In the genomic region with DNA sequence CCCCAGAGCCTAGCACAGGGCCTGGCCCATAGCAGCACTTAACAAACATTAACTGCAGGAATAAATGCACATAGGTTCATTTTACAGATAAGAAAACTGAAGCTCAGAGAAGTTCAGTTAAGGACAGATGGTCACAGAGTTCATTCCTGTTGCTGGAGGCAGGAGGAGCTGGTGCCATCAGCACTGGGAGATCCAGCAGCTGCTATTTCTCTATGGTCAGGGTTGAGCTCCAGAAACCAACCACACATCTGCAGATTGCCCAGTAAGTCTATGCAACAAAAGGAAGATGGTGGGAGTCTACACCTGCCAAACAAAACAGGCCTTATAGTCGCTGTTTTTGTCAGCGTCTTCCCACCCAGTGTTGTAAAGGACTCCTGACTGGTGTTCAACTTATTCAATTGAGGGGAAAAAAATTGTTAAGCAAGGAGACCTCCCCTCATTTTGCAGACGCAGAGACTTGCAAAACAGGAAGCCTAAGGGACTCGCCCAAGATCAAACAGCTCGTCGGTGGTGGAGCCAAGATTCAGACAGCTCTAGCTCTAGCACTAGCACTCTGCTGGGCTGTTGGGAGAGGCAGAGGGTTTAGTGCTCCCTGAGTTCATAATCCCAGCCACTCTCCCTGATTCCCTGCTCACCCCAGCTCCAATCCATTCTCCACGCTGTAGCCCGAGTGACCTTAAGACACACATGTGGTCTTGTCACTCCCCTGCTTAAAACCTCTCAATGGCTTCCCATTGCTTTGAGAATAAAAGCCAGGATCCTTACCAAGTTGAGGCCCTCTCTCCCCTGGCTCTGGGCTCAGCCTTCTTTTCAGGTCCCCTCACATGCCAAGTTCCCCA, we compare ENCODE assay signal across 24 cellular contexts. TPM values are rescaled to one million over a fixed set of nuclear protein-coding genes. Genes with fewer than 3 reads are reported as not detected.
DNase-seq lines count a peak whose midpoint lies in the region; ATAC-seq and TF ChIP-seq lines count a peak whose summit lies in the region.
"Had no signal": no experiment of that assay in that cellular context is flagged by ENCODE, and none has a peak within 500 bp of the region (broad histone marks: within the 10 kb centered on the region; RNA-seq: fewer than 3 reads in every experiment).

No MANE protein-coding gene starts in this region.

- no peak overlapping the region for H3K4me2 ChIP-seq in DND-41 (ENCODE audit: insufficient read depth, low read length)
- no peak overlapping the region for H3K4me2 ChIP-seq in SK-N-SH

- H3K9me2 ChIP-seq in SK-N-SH = no peaks in the 10 kb centered on the region

- no peaks in the 10 kb centered on the region for H3K36me3 Mint-ChIP-seq in CD4-positive, alpha-beta T cell (ENCODE audit: low read depth)
- H3K36me3 Mint-ChIP-seq: natural killer cell treated with Interleukin-12 subunit alpha and Interleukin-12 subunit beta and Interleukin-15 and Interleukin-18, amount 100 ng/mL, for 72 hours; stimulated activated effector memory CD8-positive, alpha-beta T cell treated with anti-CD3 and anti-CD28 coated beads, Interleukin-12 subunit alpha, Interleukin-12 subunit beta, amount 100 ng/mL, for 72 hours had no signal

- H3K27ac ChIP-seq in CD4-positive, alpha-beta T cell (ENCODE audit: low read depth, low read length) = peak overlapping the region; percentile 89
- peak overlapping the region; percentile 54; the same call in 1 of the 2 replicates for H3K27ac ChIP-seq in DND-41 (ENCODE audit: low read length)
- H3K27ac ChIP-seq in SK-N-SH (ENCODE audit: low read depth in 2 of 2, low read length in 1 of 2) = no peak overlapping the region
- H3K27ac ChIP-seq: heart left ventricle, psoas muscle, upper lobe of left lung, VCaP had no signal

- H3K4me1 ChIP-seq in DND-41 (ENCODE audit: insufficient read depth, low read length) = peaks cover 19% of the 10 kb centered on the region
- H3K4me1 ChIP-seq in SK-N-SH (ENCODE audit: control insufficient read depth in 1 of 2, insufficient read depth in 2 of 2, low read depth in 1 of 2, low read length in 1 of 2) = no peaks in the 10 kb centered on the region; a peak in 2 of 4 replicates

- no peak for TF ChIP-seq RAD21 in SK-N-SH (IDR thresholded peaks at IDR 0.05; ENCODE audit: low read length)

- H3K36me3 ChIP-seq in DND-41 (ENCODE audit: insufficient read depth, low read length) (no peaks in the 10 kb centered on the region), SK-N-SH (replicated peaks in 1 of 2; ENCODE audit: control insufficient read depth in 1 of 2, insufficient read depth in 2 of 2, low read length in 1 of 2) (no peaks in the 10 kb centered on the region)
- H3K36me3 ChIP-seq: heart left ventricle, upper lobe of left lung had no signal

- CTCF ChIA-PET in CD4-positive, alpha-beta T cell (lab: Charles Lee) = interaction anchor here (0.8 to 1.6 kb wide), 5 partner anchors 10 to 232 kb away, joined by 3 to 7 read pairs (median 3); a partner anchor contains a TSS
- CTCF ChIA-PET in SK-N-SH (lab: Yijun Ruan, JAX) = interaction anchor here (0.6 to 5.7 kb wide), 4 partner anchors 10 to 476 kb away, joined by 3 to 37 read pairs (median 9); a partner anchor contains a TSS

- peaks cover 11% of the 10 kb centered on the region for H3F3A ChIP-seq in SK-N-SH (replicated peaks; ENCODE audit: insufficient read depth)

- peak in 9 of 10 experiments; percentile 36 to 77 (median 58) for DNase-seq in CD4-positive, alpha-beta T cell
- DNase-seq in DND-41 (no peak), activated T-cell treated with anti-CD3 and anti-CD28 coated beads for 1 hour (ENCODE audit: low read depth) (peak; percentile 25), SK-N-SH (no peak), GM19240 (ENCODE audit: insufficient read length, low spot score) (no peak), middle frontal gyrus (ENCODE audit: extremely low spot score, low spot score) (no peak)
- DNase-seq in effector CD4-positive, alpha-beta T cell = peak; percentile 40
- DNase-seq: activated CD8-positive, alpha-beta memory T cell treated with anti-CD3 and anti-CD28 coated beads, Interleukin-2, amount 50 U/mL, for 48 hours; amygdala; DMS53; heart left ventricle; immature natural killer cell; KBM-7; NCI-H1092 treated with DMSO at 0.1 percent for 48 hours; NCI-H69; psoas muscle; upper lobe of left lung had no signal

- H3K4me1 Mint-ChIP-seq in CD4-positive, alpha-beta T cell (ENCODE audit: low read depth) = peaks cover 84% of the 10 kb centered on the region

- H3K79me2 ChIP-seq in DND-41 (ENCODE audit: insufficient read depth, low read length) = no peaks in the 10 kb centered on the region
- no peaks in the 10 kb centered on the region for H3K79me2 ChIP-seq in SK-N-SH (ENCODE audit: insufficient read depth)

- H3K9ac ChIP-seq in DND-41 (ENCODE audit: low read depth, low read length) (no peak overlapping the region), SK-N-SH (no peak overlapping the region)

- no peak for TF ChIP-seq CTCF in CD4-positive, alpha-beta T cell (IDR thresholded peaks at IDR 0.05)
- TF ChIP-seq CTCF in DND-41 (IDR thresholded peaks at IDR 0.05; ENCODE audit: borderline replicate concordance, extremely low read depth, low read length, poor library complexity, severe bottlenecking) (peak; percentile 7), SK-N-SH (IDR thresholded peaks at IDR 0.05) (no peak)

- intact Hi-C loops in CD4-positive, alpha-beta T cell (cut with DNase I, micrococcal nuclease) = loop anchor here in 1 of 2 experiments (2.0 kb wide), 1 partner anchor 22 kb away; no protein-coding TSS in a partner anchor

- WGBS in SK-N-SH (ENCODE audit: low lambda C conversion rate) = 52% methylated on average over 8 of the region's 8 CpGs

- H3K27me3 Mint-ChIP-seq in CD4-positive, alpha-beta T cell = peaks cover 12% of the 10 kb centered on the region

- no peak for TF ChIP-seq EP300 in SK-N-SH (IDR thresholded peaks at IDR 0.05; ENCODE audit: borderline replicate concordance in 1 of 2, low read depth in 1 of 2, low read length in 1 of 2)

- H3K27me3 ChIP-seq in CD4-positive, alpha-beta T cell (ENCODE audit: control insufficient read depth, insufficient read depth, low read length) = peaks cover 7% of the 10 kb centered on the region
- H3K27me3 ChIP-seq in DND-41 (ENCODE audit: insufficient read depth, low read length, poor library complexity) (no peaks in the 10 kb centered on the region), SK-N-SH (ENCODE audit: insufficient read depth) (no peaks in the 10 kb centered on the region)

- peak overlapping the region; percentile 96 for H3K27ac Mint-ChIP-seq in CD4-positive, alpha-beta T cell
- H3K27ac Mint-ChIP-seq: immature natural killer cell; natural killer cell treated with Interleukin-12 subunit alpha and Interleukin-12 subunit beta and Interleukin-15 and Interleukin-18, amount 100 ng/mL, for 72 hours; stimulated activated effector memory CD8-positive, alpha-beta T cell treated with anti-CD3 and anti-CD28 coated beads, Interleukin-12 subunit alpha, Interleukin-12 subunit beta, amount 100 ng/mL, for 72 hours had no signal

- H3K9me3 ChIP-seq in CD4-positive, alpha-beta T cell (ENCODE audit: control insufficient read depth, low read length) = no peaks in the 10 kb centered on the region
- H3K9me3 ChIP-seq in DND-41 (ENCODE audit: insufficient read depth, low read length, severe bottlenecking) (no peaks in the 10 kb centered on the region), SK-N-SH (no peaks in the 10 kb centered on the region)
- H3K9me3 ChIP-seq: heart left ventricle, psoas muscle, upper lobe of left lung had no signal

- POLR2A ChIA-PET in CD4-positive, alpha-beta T cell (lab: Charles Lee) = interaction anchor here (0.6 to 4.5 kb wide), 15 partner anchors 9 to 1734 kb away, joined by 3 to 147 read pairs (median 5); a partner anchor contains a TSS
- POLR2A ChIA-PET in SK-N-SH (lab: Yijun Ruan, JAX) = no interaction called here

- no peaks in the 10 kb centered on the region for H3K9me3 Mint-ChIP-seq in CD4-positive, alpha-beta T cell
- H3K9me3 Mint-ChIP-seq: central memory CD8-positive, alpha-beta T cell; natural killer cell treated with Interleukin-12 subunit alpha and Interleukin-12 subunit beta and Interleukin-15 and Interleukin-18, amount 100 ng/mL, for 72 hours; stimulated activated effector memory CD8-positive, alpha-beta T cell treated with anti-CD3 and anti-CD28 coated beads, Interleukin-12 subunit alpha, Interleukin-12 subunit beta, amount 100 ng/mL, for 72 hours had no signal

- no peaks in the 10 kb centered on the region for H4K20me1 ChIP-seq in DND-41 (ENCODE audit: insufficient read depth, low read length)
- H4K20me1 ChIP-seq in SK-N-SH (ENCODE audit: insufficient read depth) = no peaks in the 10 kb centered on the region

- peak; percentile 85 for ATAC-seq in CD4-positive, alpha-beta T cell (ENCODE audit: poor library complexity)
- ATAC-seq in DND-41 (ENCODE audit: insufficient read depth, low read depth) = peak; percentile 47; the same call in 2 of the 3 replicates
- ATAC-seq in GM18511 (IDR thresholded peaks at IDR 0.05; ENCODE audit: unreplicated experiment) = no peak
- ATAC-seq: heart left ventricle; natural killer cell treated with Interleukin-12 subunit alpha and Interleukin-12 subunit beta and Interleukin-15 and Interleukin-18, amount 100 ng/mL, for 72 hours; Panc1; psoas muscle; SK-N-SH treated with all-trans-retinoic acid at 6 μM for 48 hours; stimulated activated effector memory CD8-positive, alpha-beta T cell treated with anti-CD3 and anti-CD28 coated beads, Interleukin-12 subunit alpha, Interleukin-12 subunit beta, amount 100 ng/mL, for 72 hours had no signal

- H2AFZ ChIP-seq in DND-41 (ENCODE audit: low read depth, low read length) (no peak overlapping the region), SK-N-SH (ENCODE audit: low read depth) (no peak overlapping the region)

- H3K4me3 ChIP-seq in DND-41 (ENCODE audit: low read depth in 1 of 2, low read length in 2 of 2) = no peak overlapping the region
- no peak overlapping the region for H3K4me3 ChIP-seq in SK-N-SH (ENCODE audit: low read depth in 2 of 2, low read length in 1 of 2)
- H3K4me3 ChIP-seq: heart left ventricle, psoas muscle, upper lobe of left lung had no signal

- peak overlapping the region; percentile 31 for H3K4me3 Mint-ChIP-seq in CD4-positive, alpha-beta T cell
- H3K4me3 Mint-ChIP-seq: central memory CD8-positive, alpha-beta T cell; immature natural killer cell; natural killer cell treated with Interleukin-12 subunit alpha and Interleukin-12 subunit beta and Interleukin-15 and Interleukin-18, amount 100 ng/mL, for 72 hours; stimulated activated effector memory CD8-positive, alpha-beta T cell treated with anti-CD3 and anti-CD28 coated beads, Interleukin-12 subunit alpha, Interleukin-12 subunit beta, amount 100 ng/mL, for 72 hours had no signal

TF ChIP-seq in SK-N-SH, 30 proteins besides CTCF, POLR2A, EP300 and RAD21 (continues in another document):
- TF ChIP-seq RFX5 (IDR thresholded peaks at IDR 0.05; ENCODE audit: low read length) = no peak
- TF ChIP-seq SIN3A (IDR thresholded peaks at IDR 0.05; ENCODE audit: borderline replicate concordance, low read depth, low read length) = no peak
- no peak for TF ChIP-seq RXRA (IDR thresholded peaks at IDR 0.05; ENCODE audit: borderline replicate concordance, low read depth)

RNA-seq across cellular contexts. Expression of a gene that starts 9.0 kb away (rescaled TPM):
- total RNA-seq in CD4-positive, alpha-beta T cell = 10 to 100 TPM; 12.5 to 12.7 TPM
- polyA plus RNA-seq in SK-N-SH (2012; rRNA removed) = 3.1 and 3.2 TPM in 2 replicates
- polyA plus RNA-seq in SK-N-SH (2012; cell fraction: cytosol; rRNA removed) = 1.4 and 2.7 TPM in 2 replicates
- polyA plus RNA-seq in SK-N-SH (2012; cell fraction: nucleus; rRNA removed) = 2.5 and 2.7 TPM in 2 replicates
- total RNA-seq: natural killer cell treated with Interleukin-12 subunit alpha and Interleukin-12 subunit beta and Interleukin-15 and Interleukin-18, amount 100 ng/mL, for 72 hours had no signal
- polyA plus RNA-seq: immature natural killer cell had no signal

Comparison
In these comparisons a context has a peak if more than half of its experiments do, and no peak if none do; other contexts are left out.
1. DNase-seq: peak in CD4-positive, alpha-beta T cell (9 of 10), activated T-cell treated with anti-CD3 and anti-CD28 coated beads for 1 hour (single experiment) and effector CD4-positive, alpha-beta T cell (single experiment); none in DND-41 (single experiment), SK-N-SH (single experiment), GM19240 (single experiment) and middle frontal gyrus (single experiment).
2. H3K27ac ChIP-seq: peak in CD4-positive, alpha-beta T cell (single experiment) and DND-41 (single experiment); none in SK-N-SH (0 of 2).